Comparison of ENCODE assay signal across 9 cellular contexts in the genomic region with DNA sequence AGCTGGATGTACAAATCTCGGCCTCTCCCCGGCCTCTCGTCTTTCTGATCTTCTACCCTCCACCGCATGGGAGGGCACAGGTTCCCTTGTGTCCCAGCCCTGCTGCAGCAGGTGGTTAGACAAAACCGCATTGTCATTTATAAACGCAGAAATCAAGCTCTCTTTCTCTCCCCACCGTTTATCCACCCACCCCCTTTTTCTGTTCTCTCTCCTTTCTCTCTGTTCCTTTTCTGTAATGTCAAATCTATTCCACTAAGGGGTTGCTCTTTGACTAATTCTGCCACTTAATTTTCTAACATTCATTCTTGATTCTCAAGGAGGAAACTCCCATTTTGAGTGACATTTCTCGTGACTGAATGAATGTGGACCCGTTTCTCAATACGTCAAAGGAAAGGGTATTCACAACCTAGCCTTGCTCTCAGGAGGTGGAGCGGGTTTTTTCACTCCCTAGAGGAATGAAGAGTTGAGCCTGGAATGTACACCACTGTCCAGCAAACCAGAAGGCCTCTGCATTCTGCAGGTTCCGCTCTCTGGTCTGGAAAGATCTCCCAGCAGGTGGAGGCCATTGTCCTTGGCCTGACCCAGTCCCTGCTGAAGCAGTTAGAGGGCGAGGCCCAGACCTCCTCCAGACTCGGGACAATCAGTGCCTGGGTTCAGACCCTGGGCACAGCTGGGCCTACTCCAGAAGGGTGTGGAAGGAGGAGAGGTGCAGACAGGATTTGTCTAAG.
DNase-seq lines count a peak whose midpoint lies in the region; ATAC-seq and TF ChIP-seq lines count a peak whose summit lies in the region.
"Had no signal": no experiment of that assay in that cellular context is flagged by ENCODE, and none has a peak within 500 bp of the region (broad histone marks: within the 10 kb centered on the region; RNA-seq: fewer than 3 reads in every experiment).

No MANE protein-coding gene starts in this region.

- peak; percentile 61 for DNase-seq in stimulated activated CD4-positive, alpha-beta T cell treated with anti-CD3 and anti-CD28 coated beads, Interleukin-1b, Interleukin-23, amount 100 ng/mL, for 48 hours
- DNase-seq in stimulated activated CD4-positive, alpha-beta T cell treated with anti-CD3 and anti-CD28 coated beads, Interleukin-12 subunit alpha, Interleukin-12 subunit beta, amount 100 ng/mL, for 4 hours, result no peak
- DNase-seq in gastrocnemius medialis (no peak), kidney glomerular epithelial cell (lab: John Stamatoyannopoulos, UW) (no peak), NCI-H2171 (lab: John Stamatoyannopoulos, UW) (no peak), NCI-H748 (lab: John Stamatoyannopoulos, UW; ENCODE audit: unreplicated experiment) (no peak)

- H3K27me3 Mint-ChIP-seq in activated T-helper 17 cell treated with anti-CD3 and anti-CD28 coated beads, Interleukin-2, amount 50 U/mL, for 72 hours, result no peaks in the 10 kb centered on the region

- no peaks in the 10 kb centered on the region for H3K36me3 ChIP-seq in gastrocnemius medialis

- H3K9me3 ChIP-seq in gastrocnemius medialis, result no peaks in the 10 kb centered on the region

- peaks cover 26% of the 10 kb centered on the region for H3K4me1 Mint-ChIP-seq in activated T-helper 17 cell treated with anti-CD3 and anti-CD28 coated beads, Interleukin-2, amount 50 U/mL, for 72 hours

- TF ChIP-seq POLR2A in gastrocnemius medialis (IDR thresholded peaks at IDR 0.05), result no peak

- ATAC-seq in HG03064 (IDR thresholded peaks at IDR 0.05; ENCODE audit: low read depth, unreplicated experiment) (peak; percentile 62), gastrocnemius medialis (no peak)
- peak; percentile 87 for ATAC-seq in activated T-helper 17 cell treated with anti-CD3 and anti-CD28 coated beads, Interleukin-2, amount 50 U/mL, for 72 hours (replicated peaks)

- H3K4me3 ChIP-seq in gastrocnemius medialis, result no peak overlapping the region

- no peak for TF ChIP-seq CTCF in gastrocnemius medialis (IDR thresholded peaks at IDR 0.05 in 4 of 5, conservative IDR thresholded peaks at IDR 0.05 in 1 of 5)

- H3K27ac ChIP-seq in gastrocnemius medialis, result peak overlapping the region in 3 of 4 donors; percentile 20 to 25 (median 25)

- no peaks in the 10 kb centered on the region for H3K36me3 Mint-ChIP-seq in activated T-helper 17 cell treated with anti-CD3 and anti-CD28 coated beads, Interleukin-2, amount 50 U/mL, for 72 hours (ENCODE audit: low read depth)

- H3K4me3 Mint-ChIP-seq in activated T-helper 17 cell treated with anti-CD3 and anti-CD28 coated beads, Interleukin-2, amount 50 U/mL, for 72 hours, result peak overlapping the region; percentile 65
- H3K4me3 Mint-ChIP-seq: neural crest cell had no signal

- intact Hi-C loops in gastrocnemius medialis (cut with DNase I; ENCODE audit: low total_unique reads), result loop anchor here (5.0 kb wide), 1 partner anchor 114 kb away; no protein-coding TSS in a partner anchor

- peaks cover 3% of the 10 kb centered on the region for H3K9me3 Mint-ChIP-seq in activated T-helper 17 cell treated with anti-CD3 and anti-CD28 coated beads, Interleukin-2, amount 50 U/mL, for 72 hours
- H3K9me3 Mint-ChIP-seq: neural crest cell had no signal

- H3K4me1 ChIP-seq in gastrocnemius medialis, result peaks cover 0 to 8% of the 10 kb centered on the region in 2 donors

- in situ Hi-C loops in gastrocnemius medialis (cut with MboI; ENCODE audit: low sequenced_read_pairs in 4 of 4), result loop anchor here in 2 of 4 donors (5.0 to 10.0 kb wide), 2 partner anchors 246 to 249 kb away; no protein-coding TSS in a partner anchor

- H3K27ac Mint-ChIP-seq in activated T-helper 17 cell treated with anti-CD3 and anti-CD28 coated beads, Interleukin-2, amount 50 U/mL, for 72 hours, result peak overlapping the region; percentile 74

- no peaks in the 10 kb centered on the region for H3K27me3 ChIP-seq in gastrocnemius medialis

Comparison
In these comparisons a context has a peak if more than half of its experiments do, and no peak if none do; other contexts are left out.
1. ATAC-seq: peak in HG03064 (single experiment) and activated T-helper 17 cell treated with anti-CD3 and anti-CD28 coated beads, Interleukin-2, amount 50 U/mL, for 72 hours (single experiment); none in gastrocnemius medialis (0 of 2).